Comparison of ENCODE assay signal across 11 cellular contexts in the genomic region with DNA sequence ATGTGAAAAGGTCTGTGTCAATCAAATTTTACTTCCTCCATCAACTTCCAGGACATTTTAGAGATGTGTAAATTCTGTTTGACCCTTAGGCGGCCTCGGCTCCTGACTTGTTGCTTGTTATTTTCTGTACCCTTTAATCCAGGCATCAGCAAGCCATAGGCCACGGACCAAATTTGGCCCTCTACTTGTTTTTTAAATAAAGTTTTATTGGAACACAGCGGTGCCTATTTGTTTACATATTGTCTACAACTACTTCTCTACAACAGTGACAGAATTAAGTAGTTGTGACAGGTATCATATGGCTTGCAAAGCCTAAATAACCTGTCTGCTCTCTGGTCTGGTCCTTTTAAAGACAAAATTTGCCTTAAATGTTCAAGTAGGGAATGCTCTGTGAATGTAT.
"Had no signal": no experiment of that assay in that cellular context is flagged by ENCODE, and none has a peak within 500 bp of the region (broad histone marks: within the 10 kb centered on the region; RNA-seq: fewer than 3 reads in every experiment).

No MANE protein-coding gene starts in this region.

- H3K4me2 ChIP-seq: GM23338 had no signal

- H3K9ac ChIP-seq: GM23248 had no signal

- DNase-seq: GM23248, GOT3, H7, H9, HCEC 1CT, HFFc6 had no signal

- H3K27ac ChIP-seq: GM23248 had no signal

- H3K4me1 ChIP-seq: HAP-1 had no signal

- H3K9me3 ChIP-seq: HAP-1 had no signal

- H3K4me3 ChIP-seq: GM23248, GM23338, HAP-1 had no signal

- ATAC-seq: GM23338, HCT116 had no signal

- H3K36me3 ChIP-seq: HAP-1 had no signal

- FAIRE-seq: H1, H54 had no signal

- H2AFZ ChIP-seq: GM23248, GM23338 had no signal
